ENCODE assay signal across 17 cellular contexts in the genomic region with DNA sequence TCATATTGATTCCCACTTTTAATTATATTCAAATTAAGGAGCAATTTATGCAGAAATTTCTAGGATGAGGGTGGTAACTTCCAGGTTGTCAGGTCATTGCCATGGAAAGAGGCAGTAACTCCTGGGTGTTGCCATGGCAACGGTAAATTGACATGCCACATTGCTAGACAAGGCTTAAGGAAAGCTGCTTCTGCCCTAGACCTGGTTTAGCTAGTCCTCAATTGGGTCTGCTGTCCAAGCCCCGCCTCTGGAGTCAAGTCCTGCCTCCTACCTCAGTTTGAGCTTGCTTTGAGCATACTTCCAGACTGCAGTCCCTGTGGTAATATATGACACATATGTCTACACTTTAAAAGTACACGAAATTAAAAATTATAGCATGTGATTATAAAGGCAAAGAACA. TPM values are rescaled to one million over a fixed set of nuclear protein-coding genes. Genes with fewer than 3 reads are reported as not detected.
"Had no signal": no experiment of that assay in that cellular context is flagged by ENCODE, and none has a peak within 500 bp of the region (broad histone marks: within the 10 kb centered on the region; RNA-seq: fewer than 3 reads in every experiment).

No MANE protein-coding gene starts in this region.

RNA-seq across cellular contexts. Expression of gene CXorf66, which starts 53.9 kb away (rescaled TPM):
- total RNA-seq: natural killer cell, neural crest cell, omental fat pad, osteocyte, pancreas, posterior vena cava, pulmonary artery endothelial cell, right atrium auricular region, sciatic nerve, smooth muscle cell, spleen, suprapubic skin, transverse colon, upper lobe of right lung, urinary bladder, uterus had no signal
- polyA plus RNA-seq: pancreas, smooth muscle cell, spleen, thymus, urinary bladder had no signal
